Comparison of ENCODE assay signal across 8 cellular contexts in the genomic region with DNA sequence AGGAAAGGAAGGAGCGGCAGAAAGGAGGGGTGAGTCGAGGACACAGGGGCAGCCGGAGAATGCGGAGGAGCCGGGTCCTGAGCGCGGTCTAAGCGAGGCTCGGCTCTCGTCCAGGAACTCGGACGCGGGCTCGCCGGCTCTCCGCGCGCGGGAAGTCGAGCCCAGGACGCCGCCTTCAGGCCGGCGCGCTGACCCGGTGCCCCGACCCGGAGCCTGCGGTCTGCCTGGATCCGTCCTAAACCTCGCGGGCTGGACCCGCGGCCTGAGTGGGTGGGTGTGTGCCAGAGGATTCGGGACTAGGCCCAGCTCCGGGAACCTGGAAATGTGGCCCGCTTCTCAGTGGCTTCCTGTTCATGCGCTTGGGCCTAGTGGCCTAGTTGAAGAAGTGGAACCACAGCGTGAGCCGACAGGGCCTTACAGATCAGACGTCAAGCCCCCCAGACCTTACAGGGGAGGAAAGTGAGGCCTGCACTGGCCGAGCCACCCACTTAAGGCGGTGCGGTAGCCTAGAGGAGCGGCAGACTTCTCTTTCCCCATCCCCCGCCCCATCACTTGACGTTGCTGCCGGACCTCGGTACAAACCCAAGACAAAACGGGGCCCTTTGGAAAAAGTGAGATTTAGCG. TPM values are rescaled to one million over a fixed set of nuclear protein-coding genes. Genes with fewer than 3 reads are reported as not detected.
DNase-seq lines count a peak whose midpoint lies in the region; ATAC-seq lines count a peak whose summit lies in the region.

No MANE protein-coding gene starts in this region.

- peak overlapping the region; percentile 93 to 99 for H3K27ac Mint-ChIP-seq in effector memory CD8-positive, alpha-beta T cell
- H3K27ac Mint-ChIP-seq in memory B cell = peak overlapping the region; percentile 95

- DNase-seq in DMS53 (lab: John Stamatoyannopoulos, UW) (peak; percentile 78), DMS53 treated with DMSO at 0.1 percent for 48 hours (lab: John Stamatoyannopoulos, UW; ENCODE audit: unreplicated experiment) (no peak), SJCRH30 (peak; percentile 53 to 62), memory B cell (ENCODE audit: low spot score in 2 of 2) (peak; percentile 35 to 60)
- peak in 1 of 3 experiments; percentile 18 for DNase-seq in effector memory CD8-positive, alpha-beta T cell

- peak overlapping the region; percentile 96 for H3K4me3 ChIP-seq in SJCRH30
- peak overlapping the region; percentile 91 for H3K4me3 ChIP-seq in thymus (ENCODE audit: low read length)

- H3K27me3 ChIP-seq in SJCRH30 = no peaks in the 10 kb centered on the region
- peaks cover 25% of the 10 kb centered on the region for H3K27me3 ChIP-seq in thymus (ENCODE audit: control insufficient read depth, insufficient read depth)

- H3K4me1 ChIP-seq in SJCRH30 (peaks cover 10% of the 10 kb centered on the region; the same call in 1 of the 2 replicates), thymus (ENCODE audit: control insufficient read depth, insufficient read depth, low read length) (peaks cover 20% of the 10 kb centered on the region)

- H3K27ac ChIP-seq in SJCRH30 (peak overlapping the region; percentile 95), thymus (ENCODE audit: low read depth) (peak overlapping the region; percentile 42)

- H3K36me3 ChIP-seq in SJCRH30 (no peaks in the 10 kb centered on the region), thymus (ENCODE audit: control insufficient read depth, insufficient read depth) (no peaks in the 10 kb centered on the region)

- H3K36me3 Mint-ChIP-seq in effector memory CD8-positive, alpha-beta T cell (ENCODE audit: insufficient read depth) = peaks cover 26% of the 10 kb centered on the region
- no peaks in the 10 kb centered on the region for H3K36me3 Mint-ChIP-seq in memory B cell

- H3K4me1 Mint-ChIP-seq in effector memory CD8-positive, alpha-beta T cell (ENCODE audit: low read depth in 2 of 2) = peaks cover 18 to 20% of the 10 kb centered on the region in 2 donors
- H3K4me1 Mint-ChIP-seq in memory B cell = peaks cover 16% of the 10 kb centered on the region

- H3K27me3 Mint-ChIP-seq in effector memory CD8-positive, alpha-beta T cell = no peaks in the 10 kb centered on the region
- no peaks in the 10 kb centered on the region for H3K27me3 Mint-ChIP-seq in memory B cell

- no peaks in the 10 kb centered on the region for H3K9me3 Mint-ChIP-seq in effector memory CD8-positive, alpha-beta T cell
- no peaks in the 10 kb centered on the region for H3K9me3 Mint-ChIP-seq in memory B cell

- no peaks in the 10 kb centered on the region for H3K9me3 ChIP-seq in SJCRH30 (replicated peaks)
- H3K9me3 ChIP-seq in thymus (ENCODE audit: control insufficient read depth) = no peaks in the 10 kb centered on the region

- WGBS in thymus = 6% methylated on average over 51 of the region's 51 CpGs

- H3K4me3 Mint-ChIP-seq in effector memory CD8-positive, alpha-beta T cell = peak overlapping the region; percentile 91 to 100
- peak overlapping the region; percentile 96 for H3K4me3 Mint-ChIP-seq in memory B cell

- peak; percentile 29 for ATAC-seq in HG02642 (IDR thresholded peaks at IDR 0.05; ENCODE audit: poor library complexity, unreplicated experiment)
- peak; percentile 3 for ATAC-seq in effector memory CD8-positive, alpha-beta T cell (replicated peaks)
- peak; percentile 15 for ATAC-seq in memory B cell (ENCODE audit: low read depth)
- no peak for ATAC-seq in GM18870 (IDR thresholded peaks at IDR 0.05; ENCODE audit: unreplicated experiment)

RNA-seq across cellular contexts. Expression of a gene that starts 1.2 kb away (rescaled TPM):
- 8.4 TPM in 2 replicates for total RNA-seq in SJCRH30 (2014; rRNA removed; shearing (Covaris generic))
- 1.2 TPM for polyA plus RNA-seq in thymus

RNA-seq across cellular contexts. Expression of a gene that starts 1.6 kb away (rescaled TPM):
- 107 and 128 TPM in 2 replicates for total RNA-seq in SJCRH30 (2014; rRNA removed; shearing (Covaris generic))
- polyA plus RNA-seq in thymus = 5.3 TPM

RNA-seq across cellular contexts. Expression of a gene that starts 13.3 kb away (rescaled TPM):
- total RNA-seq in SJCRH30 (2014; rRNA removed; shearing (Covaris generic)) = 1.3 TPM in 2 replicates
- 7.3 TPM for polyA plus RNA-seq in thymus
